In the genomic region with DNA sequence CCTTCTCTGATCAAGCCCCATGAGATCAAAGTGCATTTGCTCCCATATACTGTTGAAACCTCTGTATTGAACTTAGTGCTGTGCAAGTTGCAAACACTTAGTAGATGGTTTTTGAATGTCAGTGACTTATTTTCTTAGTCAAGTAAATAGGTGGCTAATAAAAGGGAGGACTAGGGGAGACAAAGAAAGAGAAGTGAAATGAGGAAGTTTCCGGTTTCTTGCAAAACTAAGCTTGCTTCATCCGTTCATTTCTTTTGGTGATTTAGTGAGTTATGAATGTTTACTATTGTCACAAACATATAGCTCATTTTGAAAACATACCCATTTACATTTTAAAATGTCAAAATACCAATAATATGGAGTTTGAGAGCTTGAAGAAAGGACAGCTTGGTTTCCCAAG, we compare ENCODE assay signal across 22 cellular contexts. TPM values are rescaled to one million over a fixed set of nuclear protein-coding genes. Genes with fewer than 3 reads are reported as not detected.
"Had no signal": no experiment of that assay in that cellular context is flagged by ENCODE, and none has a peak within 500 bp of the region (broad histone marks: within the 10 kb centered on the region; RNA-seq: fewer than 3 reads in every experiment).

No MANE protein-coding gene starts in this region.

- H3K9me3 ChIP-seq: ascending aorta, gastrocnemius medialis, heart right ventricle, lower lobe of right lung, right atrium auricular region, suprapubic skin had no signal

- FAIRE-seq: bronchial epithelial cell had no signal

- H3K4me1 ChIP-seq: right atrium auricular region had no signal

- H3K4me1 Mint-ChIP-seq: activated naive CD8-positive, alpha-beta T cell treated with anti-CD3 and anti-CD28 coated beads, Interleukin-2, amount 50 U/mL, for 24 hours; activated T-helper 17 cell treated with anti-CD3 and anti-CD28 coated beads, Interleukin-2, amount 50 U/mL, for 72 hours had no signal

- H3K27me3 ChIP-seq: ascending aorta, gastrocnemius medialis, heart right ventricle, right atrium auricular region, suprapubic skin had no signal

- H3K27ac ChIP-seq: ascending aorta, dorsolateral prefrontal cortex, gastrocnemius medialis, heart right ventricle, lower lobe of right lung, right atrium auricular region, suprapubic skin, VCaP had no signal

- H3K4me3 ChIP-seq: ascending aorta, dorsolateral prefrontal cortex, gastrocnemius medialis, heart right ventricle, lower lobe of right lung, right atrium auricular region, suprapubic skin had no signal

- H3K4me3 Mint-ChIP-seq: activated naive CD4-positive, alpha-beta T cell treated with anti-CD3 and anti-CD28 coated beads for 36 hours; activated naive CD8-positive, alpha-beta T cell treated with anti-CD3 and anti-CD28 coated beads, Interleukin-2, amount 50 U/mL, for 24 hours; activated T-helper 17 cell treated with anti-CD3 and anti-CD28 coated beads, Interleukin-2, amount 50 U/mL, for 72 hours; endodermal cell; nephron progenitor cell; type B pancreatic cell had no signal

- H3K9me3 Mint-ChIP-seq: activated naive CD4-positive, alpha-beta T cell treated with anti-CD3 and anti-CD28 coated beads for 36 hours; activated T-helper 17 cell treated with anti-CD3 and anti-CD28 coated beads, Interleukin-2, amount 50 U/mL, for 72 hours; endodermal cell; nephron progenitor cell had no signal

- H3K36me3 ChIP-seq: ascending aorta, gastrocnemius medialis, heart right ventricle, lower lobe of right lung, right atrium auricular region, suprapubic skin had no signal

- H3K27ac Mint-ChIP-seq: activated naive CD4-positive, alpha-beta T cell treated with anti-CD3 and anti-CD28 coated beads for 36 hours; activated naive CD8-positive, alpha-beta T cell treated with anti-CD3 and anti-CD28 coated beads, Interleukin-2, amount 50 U/mL, for 24 hours; activated T-helper 17 cell treated with anti-CD3 and anti-CD28 coated beads, Interleukin-2, amount 50 U/mL, for 72 hours; endodermal cell; nephron progenitor cell; progenitor cell of endocrine pancreas; type B pancreatic cell had no signal

- ATAC-seq: activated naive CD8-positive, alpha-beta T cell treated with anti-CD3 and anti-CD28 coated beads, Interleukin-2, amount 50 U/mL, for 24 hours; activated T-helper 17 cell treated with anti-CD3 and anti-CD28 coated beads, Interleukin-2, amount 50 U/mL, for 72 hours; gastrocnemius medialis; heart right ventricle; left colon; lower lobe of right lung; stimulated activated naive CD8-positive, alpha-beta T cell treated with anti-CD3 and anti-CD28 coated beads, Interleukin-15, Interleukin-2, amounts not matched to agents 100 U/mL and 50 U/mL, for 24 hours had no signal

- H3K27me3 Mint-ChIP-seq: activated naive CD8-positive, alpha-beta T cell treated with anti-CD3 and anti-CD28 coated beads, Interleukin-2, amount 50 U/mL, for 24 hours; progenitor cell of endocrine pancreas had no signal

- DNase-seq: activated CD4-positive, alpha-beta T cell treated with anti-CD3 and anti-CD28 coated beads for 1 hour; activated CD4-positive, alpha-beta T cell treated with anti-CD3 and anti-CD28 coated beads, Interleukin-2, amount 50 U/mL, for 48 hours; activated naive CD4-positive, alpha-beta T cell treated with anti-CD3 and anti-CD28 coated beads for 36 hours; activated naive CD8-positive, alpha-beta T cell treated with anti-CD3 and anti-CD28 coated beads, Interleukin-2, amount 50 U/mL, for 24 hours; dorsolateral prefrontal cortex; endodermal cell; gastrocnemius medialis; heart right ventricle; left colon; lower lobe of right lung; nephron progenitor cell; stimulated activated CD4-positive, alpha-beta T cell treated with anti-CD3 and anti-CD28 coated beads, Interleukin-15, amount 100 ng/mL, for 24 hours; stimulated activated CD4-positive, alpha-beta T cell treated with anti-CD3 and anti-CD28 coated beads, Interleukin-4, amount 100 ng/mL, for 1 hour; stimulated activated naive CD8-positive, alpha-beta T cell treated with anti-CD3 and anti-CD28 coated beads, Interleukin-15, Interleukin-2, amounts not matched to agents 100 U/mL and 50 U/mL, for 24 hours had no signal

RNA-seq across cellular contexts. Expression of gene ADAMTS5, which starts 23.0 kb away (rescaled TPM):
- total RNA-seq: activated naive CD4-positive, alpha-beta T cell treated with anti-CD3 and anti-CD28 coated beads for 36 hours; activated T-helper 17 cell treated with anti-CD3 and anti-CD28 coated beads, Interleukin-2, amount 50 U/mL, for 72 hours had no signal
